In genomic region chr19:35740423-35741215, GRCh38 we compare ENCODE assay signal across 8 cellular contexts. TPM values are rescaled to one million over a fixed set of nuclear protein-coding genes. Genes with fewer than 3 reads are reported as not detected.
A peak's percentile ranks its signal among the peaks of the same experiment; 100 is the strongest.
DNase-seq lines count a peak whose midpoint lies in the region; ATAC-seq and TF ChIP-seq lines count a peak whose summit lies in the region.

No MANE protein-coding gene starts in this region.

- intact Hi-C loops in Right ventricle myocardium superior (cut with DNase I) (no loop called here), transverse colon (cut with DNase I; ENCODE audit: low total_unique reads) (loop anchor here (10.0 kb wide), 1 partner anchor 194 kb away; the partner anchor contains the start of gene LRFN3)

- H3K23ac ChIP-seq in trophoblast cell (ENCODE audit: low read length) = no peak overlapping the region

- H3K27me3 ChIP-seq in trophoblast cell (ENCODE audit: insufficient read depth, low read length) (no peaks in the 10 kb centered on the region), transverse colon (no peaks in the 10 kb centered on the region)

- no peak overlapping the region for H2AK5ac ChIP-seq in trophoblast cell (ENCODE audit: low read length)

- peak overlapping the region; percentile 74 for H3K4me3 ChIP-seq in trophoblast cell (ENCODE audit: low read depth, low read length)
- H3K4me3 ChIP-seq in transverse colon = peak overlapping the region; percentile 49 to 63 (median 54)

- peak; percentile 56 for ATAC-seq in HG02623 (IDR thresholded peaks at IDR 0.05; ENCODE audit: unreplicated experiment)
- ATAC-seq in Right ventricle myocardium superior (ENCODE audit: poor library complexity) = peak; percentile 86

- H3K9ac ChIP-seq in trophoblast cell (ENCODE audit: low read length) = peak overlapping the region; percentile 74

- no peak overlapping the region for H4K12ac ChIP-seq in trophoblast cell (ENCODE audit: low read depth, low read length)

- H4K8ac ChIP-seq in trophoblast cell (ENCODE audit: low read depth, low read length) = peak overlapping the region; percentile 83

- H3K4me1 ChIP-seq in trophoblast cell (ENCODE audit: control insufficient read depth in 1 of 2, insufficient read depth in 2 of 2, low read length in 2 of 2) (peaks cover 9 to 12% of the 10 kb centered on the region in 2 experiments), transverse colon (peaks cover 8 to 22% (median 16%) of the 10 kb centered on the region in 4 donors)

- TF ChIP-seq EP300 in transverse colon (IDR thresholded peaks at IDR 0.05; ENCODE audit: low read depth) = peak; percentile 68

- WGBS in trophoblast cell (ENCODE audit: extremely low coverage, insufficient coverage, insufficient read length) = no CpG with 5 or more reads among the region's 63 CpGs
- 1% methylated on average over 62 of the region's 63 CpGs; no CpG with 5 or more reads in 1 of the 2 donors for WGBS in transverse colon (ENCODE audit: low coverage in 1 of 2), 2 donors

- peak; percentile 56 for TF ChIP-seq POLR2A in GM10847 (IDR thresholded peaks at IDR 0.05; ENCODE audit: extremely low read depth, insufficient read length)
- TF ChIP-seq POLR2A in transverse colon (IDR thresholded peaks at IDR 0.05) = peak; percentile 52

- H3K79me1 ChIP-seq in trophoblast cell (ENCODE audit: low read length) = peaks cover 4% of the 10 kb centered on the region

- H3K79me2 ChIP-seq in trophoblast cell (ENCODE audit: control insufficient read depth, insufficient read depth, low read length, poor library complexity) = no peaks in the 10 kb centered on the region

- peaks cover 43% of the 10 kb centered on the region for H3K4me1 Mint-ChIP-seq in activated naive CD8-positive, alpha-beta T cell treated with anti-CD3 and anti-CD28 coated beads for 36 hours

- peak overlapping the region; percentile 96 for H3K27ac Mint-ChIP-seq in activated naive CD8-positive, alpha-beta T cell treated with anti-CD3 and anti-CD28 coated beads for 36 hours

- H2AFZ ChIP-seq in trophoblast cell (ENCODE audit: insufficient read depth, low read length, poor library complexity) = peak overlapping the region; percentile 18

- in situ Hi-C loops in transverse colon (cut with MboI; ENCODE audit: low pct_ligation_motif_present in 1 of 4, low pct_unique_long_range_greater_than_20kb in 1 of 4, low sequenced_read_pairs in 3 of 4) = no loop called here

- no peak overlapping the region for H2BK5ac ChIP-seq in trophoblast cell (ENCODE audit: low read depth, low read length, poor library complexity)

- no peak overlapping the region for H2BK120ac ChIP-seq in trophoblast cell (ENCODE audit: insufficient read depth, low read length, poor library complexity)

- H3K36me3 ChIP-seq in trophoblast cell (ENCODE audit: control insufficient read depth in 1 of 2, insufficient read depth in 2 of 2, low read length in 2 of 2) = peaks cover 32 to 35% of the 10 kb centered on the region in 2 experiments
- peaks cover 0 to 7% (median 3%) of the 10 kb centered on the region in 4 donors for H3K36me3 ChIP-seq in transverse colon

- H2BK12ac ChIP-seq in trophoblast cell (ENCODE audit: low read length) = no peak overlapping the region

- H3K27ac ChIP-seq in trophoblast cell (ENCODE audit: low read depth, low read length) (peak overlapping the region; percentile 87), transverse colon (peak overlapping the region; percentile 82 to 97 (median 88))

- peaks cover 43% of the 10 kb centered on the region for H3K36me3 Mint-ChIP-seq in activated naive CD8-positive, alpha-beta T cell treated with anti-CD3 and anti-CD28 coated beads for 36 hours

- peak in 2 of 5 experiments; percentile 25 to 33 for TF ChIP-seq CTCF in transverse colon (IDR thresholded peaks at IDR 0.05)

- DNase-seq in NCI-H1105 (lab: John Stamatoyannopoulos, UW) = peak; percentile 100
- peak; percentile 98 for DNase-seq in SKM-1 (lab: John Stamatoyannopoulos, UW; ENCODE audit: unreplicated experiment)
- peak; percentile 97 for DNase-seq in activated naive CD8-positive, alpha-beta T cell treated with anti-CD3 and anti-CD28 coated beads for 36 hours
- DNase-seq in Right ventricle myocardium superior = peak; percentile 99
- peak; percentile 99 for DNase-seq in trophoblast cell
- peak; percentile 98 for DNase-seq in transverse colon

- peak overlapping the region; percentile 26 for H3K14ac ChIP-seq in trophoblast cell (ENCODE audit: low read length)

- H3K18ac ChIP-seq in trophoblast cell (ENCODE audit: low read length) = no peak overlapping the region

- no peak overlapping the region for H3K4ac ChIP-seq in trophoblast cell (ENCODE audit: low read depth, low read length)

- peaks cover 3% of the 10 kb centered on the region for H3K9me3 ChIP-seq in trophoblast cell (ENCODE audit: insufficient read depth, low read depth, low read length)
- H3K9me3 ChIP-seq in transverse colon = no peaks in the 10 kb centered on the region

- no peaks in the 10 kb centered on the region for H3K9me3 Mint-ChIP-seq in activated naive CD8-positive, alpha-beta T cell treated with anti-CD3 and anti-CD28 coated beads for 36 hours

- H3K27me3 Mint-ChIP-seq in activated naive CD8-positive, alpha-beta T cell treated with anti-CD3 and anti-CD28 coated beads for 36 hours = no peaks in the 10 kb centered on the region

- H3K4me2 ChIP-seq in trophoblast cell (ENCODE audit: low read length) = peak overlapping the region; percentile 95

- peak overlapping the region; percentile 85 for H3K4me3 Mint-ChIP-seq in activated naive CD8-positive, alpha-beta T cell treated with anti-CD3 and anti-CD28 coated beads for 36 hours

- H4K91ac ChIP-seq in trophoblast cell (ENCODE audit: low read depth, low read length) = peak overlapping the region; percentile 29

RNA-seq across cellular contexts. Expression of gene IGFLR1, which starts 1.6 kb away (rescaled TPM):
- 10 to 100 TPM; 79.2 to 80.6 TPM for total RNA-seq in activated naive CD8-positive, alpha-beta T cell treated with anti-CD3 and anti-CD28 coated beads for 36 hours
- total RNA-seq in Right ventricle myocardium superior = 2.9 TPM
- 4.2 and 5.3 TPM in 2 replicates for polyA plus RNA-seq in trophoblast cell (2013)
- 1 to 10 TPM in 3 of 4 donors, under 1 TPM in 1; 0.40 to 7.3 (median 6.0) TPM for total RNA-seq in transverse colon

RNA-seq across cellular contexts. Expression of gene U2AF1L4, which starts 4.6 kb away (rescaled TPM):
- 10 to 100 TPM; 42.3 to 43.9 TPM for total RNA-seq in activated naive CD8-positive, alpha-beta T cell treated with anti-CD3 and anti-CD28 coated beads for 36 hours
- total RNA-seq in Right ventricle myocardium superior (22.6 TPM), transverse colon (100 to 1,000 TPM in 1 of 4 donors, 10 to 100 TPM in 3; 34.8 to 122 (median 44.9) TPM)
- 12.1 and 12.4 TPM in 2 replicates for polyA plus RNA-seq in trophoblast cell (2013)

RNA-seq across cellular contexts. Expression of gene PSENEN, which starts 4.8 kb away (rescaled TPM):
- 10 to 100 TPM; 38.5 to 41.6 TPM for total RNA-seq in activated naive CD8-positive, alpha-beta T cell treated with anti-CD3 and anti-CD28 coated beads for 36 hours
- 40.7 TPM for total RNA-seq in Right ventricle myocardium superior
- polyA plus RNA-seq in trophoblast cell (2013) = 119 and 123 TPM in 2 replicates
- total RNA-seq in transverse colon = 10 to 100 TPM in 3 of 4 donors, 1 to 10 TPM in 1; 6.6 to 80.0 (median 56.8) TPM

RNA-seq across cellular contexts. Expression of gene LIN37, which starts 7.8 kb away (rescaled TPM):
- total RNA-seq in activated naive CD8-positive, alpha-beta T cell treated with anti-CD3 and anti-CD28 coated beads for 36 hours = 1 to 10 TPM; 5.1 to 7.0 TPM
- total RNA-seq in Right ventricle myocardium superior (5.2 TPM), transverse colon (10 to 100 TPM; 10.5 to 41.1 (median 15.8) TPM)
- polyA plus RNA-seq in trophoblast cell (2013) = 32.8 and 34.2 TPM in 2 replicates

RNA-seq across cellular contexts. Expression of gene HSPB6, which starts 16.2 kb away (rescaled TPM):
- total RNA-seq in activated naive CD8-positive, alpha-beta T cell treated with anti-CD3 and anti-CD28 coated beads for 36 hours = under 1 TPM; 0.39 to 0.78 TPM
- total RNA-seq in Right ventricle myocardium superior = 570 TPM
- polyA plus RNA-seq in trophoblast cell (2013) = 6.1 and 6.9 TPM in 2 replicates
- 100 to 1,000 TPM in 1 of 4 donors, 10 to 100 TPM in 3; 22.3 to 185 (median 43.9) TPM for total RNA-seq in transverse colon

Comparison
In these comparisons a context has a peak if more than half of its experiments do, and no peak if none do; other contexts are left out.
1. Peak in every context shown above with its lines: DNase-seq, ATAC-seq, H3K4me3 ChIP-seq and H3K27ac ChIP-seq.
2. RNA of gene IGFLR1, which starts 1.6 kb away (total RNA-seq): 79.2 to 80.6 TPM in activated naive CD8-positive, alpha-beta T cell treated with anti-CD3 and anti-CD28 coated beads for 36 hours; 0.40 to 7.3 TPM in transverse colon and 2.9 TPM in Right ventricle myocardium superior (single experiment); every median in the first group is over 4 times any median in the second.